In genomic region chr7:95578299-95578855, GRCh38 we compare ENCODE assay signal across 1 cellular context.
TF ChIP-seq lines count a peak whose summit lies in the region.

No MANE protein-coding gene starts in this region.

TF ChIP-seq in HepG2, 621 proteins besides CTCF, POLR2A, EP300 and RAD21 (continued from another document):
- TF ChIP-seq PAXIP1 (CRISPR knock-in tag; conservative IDR thresholded peaks at IDR 0.05) (0 out of 2 replicates have a peak, but pooled peaks have one; percentile 15), FOXP4 (CRISPR knock-in tag; IDR thresholded peaks at IDR 0.05) (no peak), ZBTB42 (CRISPR knock-in tag; IDR thresholded peaks at IDR 0.05) (no peak), MAFK (conservative IDR thresholded peaks at IDR 0.05 in 1 of 2, IDR thresholded peaks at IDR 0.05 in 1 of 2; ENCODE audit: low read length in 2 of 2) (peak; percentile 58 to 63; a peak in 3 of 4 replicates), ZC3H13 (CRISPR knock-in tag; IDR thresholded peaks at IDR 0.05) (no peak), ARID5B (CRISPR knock-in tag; IDR thresholded peaks at IDR 0.05) (0 out of 2 replicates have a peak, but pooled peaks have one; percentile 6), NAIF1 (CRISPR knock-in tag; IDR thresholded peaks at IDR 0.05; ENCODE audit: borderline replicate concordance) (no peak), RXRB (CRISPR knock-in tag; IDR thresholded peaks at IDR 0.05; ENCODE audit: borderline replicate concordance) (peak; percentile 20; the same call in 1 of the 2 replicates), MAFF (IDR thresholded peaks at IDR 0.05; ENCODE audit: low read depth, low read length) (peak; percentile 37; the same call in 1 of the 2 replicates)
